In genomic region chr10:104441601-104442000, GRCh38 we compare ENCODE assay signal across 14 cellular contexts.
DNase-seq lines count a peak whose midpoint lies in the region; ATAC-seq and TF ChIP-seq lines count a peak whose summit lies in the region.
"Had no signal": no experiment of that assay in that cellular context is flagged by ENCODE, and none has a peak within 500 bp of the region (broad histone marks: within the 10 kb centered on the region; RNA-seq: fewer than 3 reads in every experiment).

No MANE protein-coding gene starts in this region.

- WGBS in heart left ventricle, 4 donors: 35 to 48% (median 40%) methylated on average over 4 of the region's 4 CpGs

- H3K27me3 ChIP-seq in foreskin keratinocyte (no peaks in the 10 kb centered on the region), heart left ventricle (no peaks in the 10 kb centered on the region)
- H3K27me3 ChIP-seq: upper lobe of left lung had no signal

- no peaks in the 10 kb centered on the region for H3K9me3 ChIP-seq in SK-N-MC (ENCODE audit: low read depth, low read length)
- H3K9me3 ChIP-seq in heart left ventricle: no peaks in the 10 kb centered on the region
- H3K9me3 ChIP-seq: upper lobe of left lung had no signal

- H3K4me3 ChIP-seq in SK-N-MC (peak overlapping the region; percentile 23), heart left ventricle (no peak overlapping the region)
- H3K4me3 ChIP-seq: upper lobe of left lung had no signal

- POLR2A ChIA-PET in activated CD4-positive, alpha-beta T cell treated with anti-CD3 and anti-CD28 coated beads for 36 hours (lab: Charles Lee): no interaction called here

- TF ChIP-seq POLR2A in heart left ventricle (IDR thresholded peaks at IDR 0.05): no peak

- H3K36me3 ChIP-seq in SK-N-MC (ENCODE audit: insufficient read depth, low read length) (no peaks in the 10 kb centered on the region), heart left ventricle (no peaks in the 10 kb centered on the region)
- H3K36me3 ChIP-seq: upper lobe of left lung had no signal

- intact Hi-C loops in activated CD4-positive, alpha-beta T cell treated with anti-CD3 and anti-CD28 coated beads for 36 hours (cut with DNase I, micrococcal nuclease): no loop called here
- intact Hi-C loops in heart left ventricle (cut with DNase I): no loop called here

- no peaks in the 10 kb centered on the region for H3K36me3 Mint-ChIP-seq in activated CD4-positive, alpha-beta T cell treated with anti-CD3 and anti-CD28 coated beads for 36 hours (ENCODE audit: low read depth)

- peak overlapping the region; percentile 61 for H3K9ac ChIP-seq in SK-N-MC (ENCODE audit: insufficient read length)
- H3K9ac ChIP-seq: parathyroid adenoma had no signal

- H3K4me3 Mint-ChIP-seq in activated CD4-positive, alpha-beta T cell treated with anti-CD3 and anti-CD28 coated beads for 36 hours: no peak overlapping the region

- H3K27me3 Mint-ChIP-seq in activated CD4-positive, alpha-beta T cell treated with anti-CD3 and anti-CD28 coated beads for 36 hours: no peaks in the 10 kb centered on the region

- H3K4me1 Mint-ChIP-seq in activated CD4-positive, alpha-beta T cell treated with anti-CD3 and anti-CD28 coated beads for 36 hours: no peaks in the 10 kb centered on the region

- H3K9me3 Mint-ChIP-seq in activated CD4-positive, alpha-beta T cell treated with anti-CD3 and anti-CD28 coated beads for 36 hours (ENCODE audit: low read depth): no peaks in the 10 kb centered on the region

- no peak for TF ChIP-seq CTCF in foreskin keratinocyte (conservative IDR thresholded peaks at IDR 0.05)
- no peak for TF ChIP-seq CTCF in heart left ventricle (IDR thresholded peaks at IDR 0.05)

- H3K27ac ChIP-seq in SK-N-MC (peak overlapping the region; percentile 97), foreskin keratinocyte (no peak overlapping the region), heart left ventricle (no peak overlapping the region)
- H3K27ac ChIP-seq: parathyroid adenoma, upper lobe of left lung had no signal

- H3K27ac Mint-ChIP-seq in activated CD4-positive, alpha-beta T cell treated with anti-CD3 and anti-CD28 coated beads for 36 hours: no peak overlapping the region

- CTCF ChIA-PET in activated CD4-positive, alpha-beta T cell treated with anti-CD3 and anti-CD28 coated beads for 36 hours (lab: Charles Lee): interaction anchor here (0.7 kb wide), 1 partner anchor 139 kb away, joined by 3 read pairs; no protein-coding TSS in a partner anchor

- H3K4me1 ChIP-seq in foreskin keratinocyte (peaks cover 27% of the 10 kb centered on the region), heart left ventricle (no peaks in the 10 kb centered on the region)
- H3K4me1 ChIP-seq: parathyroid adenoma, upper lobe of left lung had no signal

- DNase-seq in activated CD4-positive, alpha-beta T cell treated with anti-CD3 and anti-CD28 coated beads for 36 hours: no peak
- DNase-seq in activated CD4-positive, alpha-beta T cell treated with anti-CD3 and anti-CD28 coated beads for 1 hour: no peak
- DNase-seq in SK-N-MC (ENCODE audit: low read depth, low spot score): peak; percentile 76
- DNase-seq in foreskin keratinocyte: peak; percentile 63 to 83
- peak; percentile 92 for DNase-seq in stromal cell of bone marrow (ENCODE audit: low read depth)
- no peak for DNase-seq in heart left ventricle
- DNase-seq: activated T-cell treated with anti-CD3 and anti-CD28 coated beads for 4 hours, AML-193, cortex of kidney, T-helper 1 cell, upper lobe of left lung had no signal

- peak; percentile 69 for ATAC-seq in activated CD4-positive, alpha-beta T cell treated with anti-CD3 and anti-CD28 coated beads for 36 hours
- peak; percentile 61 for ATAC-seq in foreskin keratinocyte
- ATAC-seq in GM21528 (IDR thresholded peaks at IDR 0.05; ENCODE audit: low FRiP score, unreplicated experiment): no peak
- no peak for ATAC-seq in GM19395 (IDR thresholded peaks at IDR 0.05; ENCODE audit: unreplicated experiment)
- no peak for ATAC-seq in heart left ventricle

Comparison
In these comparisons a context has a peak if more than half of its experiments do, and no peak if none do; other contexts are left out.
1. ATAC-seq: peak in activated CD4-positive, alpha-beta T cell treated with anti-CD3 and anti-CD28 coated beads for 36 hours (single experiment) and foreskin keratinocyte (single experiment); none in GM21528 (single experiment), GM19395 (single experiment) and heart left ventricle (0 of 4).
2. DNase-seq: peak in SK-N-MC (single experiment), foreskin keratinocyte (2 of 2) and stromal cell of bone marrow (single experiment); none in activated CD4-positive, alpha-beta T cell treated with anti-CD3 and anti-CD28 coated beads for 36 hours (single experiment), activated CD4-positive, alpha-beta T cell treated with anti-CD3 and anti-CD28 coated beads for 1 hour (single experiment) and heart left ventricle (0 of 5).